ENCODE assay signal across 8 cellular contexts in the genomic region with DNA sequence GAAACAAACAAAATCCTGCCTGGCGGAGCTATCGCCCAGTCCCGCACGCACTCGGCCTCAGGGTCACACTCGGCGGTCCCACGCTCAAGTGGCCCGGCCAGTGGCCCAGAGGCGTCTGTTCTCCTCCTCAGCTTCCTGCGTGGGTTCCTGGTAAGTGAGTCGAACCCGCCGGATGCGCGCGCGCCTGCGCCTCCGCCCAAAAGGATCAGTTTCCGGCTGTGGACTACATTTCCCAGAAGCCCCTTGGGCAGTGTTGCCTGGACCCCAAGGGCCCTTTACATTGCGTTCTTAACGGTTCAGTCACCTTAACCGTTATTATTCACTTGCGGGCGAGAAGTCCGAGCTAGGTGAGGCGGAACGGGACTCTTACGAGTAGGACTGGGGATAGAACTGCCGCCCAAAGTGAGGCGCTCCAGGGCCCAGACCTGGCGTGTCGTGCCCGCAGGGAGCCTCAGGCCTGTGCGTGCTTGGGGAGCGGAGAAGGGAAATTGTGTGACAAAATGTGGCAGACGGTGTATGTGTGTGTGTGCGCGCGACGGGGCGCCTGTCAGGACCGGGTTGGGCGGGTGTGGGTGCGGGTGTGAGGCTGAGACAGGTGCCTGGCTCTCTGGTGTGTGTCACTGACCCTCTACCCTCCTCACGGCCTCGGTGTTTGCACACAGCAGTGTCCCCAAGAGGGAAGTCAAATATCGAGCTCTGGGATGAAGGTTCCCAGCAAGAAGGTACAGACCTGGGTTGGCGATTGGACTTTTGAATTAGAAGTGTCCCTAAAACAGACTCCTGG. TPM values are rescaled to one million over a fixed set of nuclear protein-coding genes. Genes with fewer than 3 reads are reported as not detected.
A peak's percentile ranks its signal among the peaks of the same experiment; 100 is the strongest.
DNase-seq lines count a peak whose midpoint lies in the region; ATAC-seq lines count a peak whose summit lies in the region.

A gene (plus strand): TSS at position 250 of the 784 bp plus-strand sequence. CDS start 1,267 bp downstream, outside the sequence.

- DNase-seq in GM03348 (ENCODE audit: low spot score) (peak; percentile 94), NCI-H1048 (lab: John Stamatoyannopoulos, UW) (peak; percentile 45), SK-N-DZ (ENCODE audit: low spot score) (peak; percentile 83), globus pallidus (ENCODE audit: low spot score) (peak; percentile 88), non-pigmented ciliary epithelial cell (ENCODE audit: low read depth) (peak; percentile 60), superior temporal gyrus (ENCODE audit: extremely low spot score) (peak; percentile 97)
- peak; percentile 90 for DNase-seq in activated naive CD4-positive, alpha-beta T cell treated with anti-CD3 and anti-CD28 coated beads, Interleukin-2, amount 50 U/mL, for 16 hours

- peak; percentile 81 for ATAC-seq in HG02588 (IDR thresholded peaks at IDR 0.05; ENCODE audit: unreplicated experiment)

RNA-seq across cellular contexts. Expression of the gene that starts here (rescaled TPM):
- polyA plus RNA-seq in SK-N-DZ (2014; cell fraction: cytosol; rRNA removed), result 2.2 and 4.3 TPM in 2 replicates
- polyA plus RNA-seq in SK-N-DZ (2014; cell fraction: nucleus; rRNA removed), result 2.2 and 2.5 TPM in 2 replicates

Comparison
In these comparisons a context has a peak if more than half of its experiments do, and no peak if none do; other contexts are left out.
1. Peak in every context shown above with its lines: DNase-seq and ATAC-seq.
2. DNase-seq: peak in every context shown above with its lines; median percentile 97 in superior temporal gyrus; 94 in GM03348; 90 in activated naive CD4-positive, alpha-beta T cell treated with anti-CD3 and anti-CD28 coated beads, Interleukin-2, amount 50 U/mL, for 16 hours; 88 in globus pallidus; 83 in SK-N-DZ; 60 in non-pigmented ciliary epithelial cell; 45 in NCI-H1048.